Comparison of ENCODE assay signal across 29 cellular contexts in the genomic region with DNA sequence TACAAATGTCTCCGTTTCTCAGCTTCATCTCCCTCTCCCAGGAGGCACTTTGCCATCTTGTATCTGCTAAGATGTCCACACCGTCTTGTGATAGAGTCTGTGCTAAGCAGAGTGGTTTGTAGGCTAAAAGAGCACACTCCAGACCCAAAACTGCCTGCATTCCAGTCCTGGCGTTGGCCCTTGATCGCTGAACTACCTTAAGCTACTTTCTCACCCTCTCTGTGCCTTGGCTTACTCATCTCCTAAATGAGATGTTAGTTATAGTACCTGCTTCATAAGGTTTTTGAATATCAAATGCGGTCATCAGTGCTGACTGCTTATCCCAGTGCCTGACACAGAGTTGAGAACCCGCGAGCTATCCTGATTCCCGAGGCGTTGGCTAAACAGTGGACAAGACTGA. TPM values are rescaled to one million over a fixed set of nuclear protein-coding genes. Genes with fewer than 3 reads are reported as not detected.
"Had no signal": no experiment of that assay in that cellular context is flagged by ENCODE, and none has a peak within 500 bp of the region (broad histone marks: within the 10 kb centered on the region; RNA-seq: fewer than 3 reads in every experiment).

No MANE protein-coding gene starts in this region.

- H3K9me3 Mint-ChIP-seq: dendritic cell treated with granulocyte-macrophage colony-stimulating factor and Interleukin-4, amounts not matched to agents 40 ng/mL and 50 ng/mL, for 4 days; neural progenitor cell had no signal

- H3K4me1 ChIP-seq: colonic mucosa, neural progenitor cell, thyroid gland had no signal

- H3K4me3 ChIP-seq: colonic mucosa, esophagus muscularis mucosa, gastroesophageal sphincter, heart left ventricle, hepatocyte, lung, neural progenitor cell, ovary, smooth muscle cell, stomach, thyroid gland had no signal

- DNase-seq: colonic mucosa; effector memory CD4-positive, alpha-beta T cell; foreskin keratinocyte; heart left ventricle; kidney; naive B cell; occipital lobe; ovary; posterior cingulate gyrus; stimulated activated CD4-positive, alpha-beta T cell treated with anti-CD3 and anti-CD28 coated beads, Interleukin-12 subunit alpha, Interleukin-12 subunit beta, amount 100 ng/mL, for 4 hours; stimulated activated CD4-positive, alpha-beta T cell treated with anti-CD3 and anti-CD28 coated beads, Interleukin-1b, Interleukin-23, amount 100 ng/mL, for 48 hours; stimulated activated CD4-positive, alpha-beta T cell treated with anti-CD3 and anti-CD28 coated beads, Interleukin-4, amount 100 ng/mL, for 1 hour; stimulated activated CD8-positive, alpha-beta memory T cell treated with anti-CD3 and anti-CD28 coated beads, Interleukin-4, amount 100 ng/mL, for 48 hours; stimulated activated naive CD4-positive, alpha-beta T cell treated with Interleukin-2 at 50 U/mL for 16 hours; stomach; thyroid gland; trophoblast cell had no signal

- H3K9me3 ChIP-seq: colonic mucosa, esophagus muscularis mucosa, gastroesophageal sphincter, heart left ventricle, ovary, stomach, thyroid gland had no signal

- H3K27ac Mint-ChIP-seq: dendritic cell treated with granulocyte-macrophage colony-stimulating factor and Interleukin-4, amounts not matched to agents 40 ng/mL and 50 ng/mL, for 4 days; memory B cell; naive B cell; natural killer cell treated with Interleukin-12 subunit alpha and Interleukin-12 subunit beta and Interleukin-15 and Interleukin-18, amount 100 ng/mL, for 72 hours; neural progenitor cell had no signal

- H3K36me3 Mint-ChIP-seq: natural killer cell treated with Interleukin-12 subunit alpha and Interleukin-12 subunit beta and Interleukin-15 and Interleukin-18, amount 100 ng/mL, for 72 hours; neural progenitor cell had no signal

- H3K4me3 Mint-ChIP-seq: dendritic cell treated with granulocyte-macrophage colony-stimulating factor and Interleukin-4, amounts not matched to agents 40 ng/mL and 50 ng/mL, for 4 days; memory B cell; naive B cell; natural killer cell treated with Interleukin-12 subunit alpha and Interleukin-12 subunit beta and Interleukin-15 and Interleukin-18, amount 100 ng/mL, for 72 hours; neural progenitor cell had no signal

- H3K27me3 Mint-ChIP-seq: memory B cell; natural killer cell treated with Interleukin-12 subunit alpha and Interleukin-12 subunit beta and Interleukin-15 and Interleukin-18, amount 100 ng/mL, for 72 hours had no signal

- H3K79me2 ChIP-seq: hepatocyte had no signal

- H3K36me3 ChIP-seq: colonic mucosa, esophagus muscularis mucosa, gastroesophageal sphincter, heart left ventricle, neural progenitor cell, ovary, stomach, thyroid gland had no signal

- ATAC-seq: foreskin keratinocyte; gastroesophageal sphincter; heart left ventricle; left lobe of liver; natural killer cell treated with Interleukin-12 subunit alpha and Interleukin-12 subunit beta and Interleukin-15 and Interleukin-18, amount 100 ng/mL, for 72 hours; sciatic nerve had no signal

- H3K9ac ChIP-seq: neural progenitor cell had no signal

- H3K27ac ChIP-seq: colonic mucosa, esophagus muscularis mucosa, foreskin keratinocyte, gastroesophageal sphincter, heart left ventricle, hepatocyte, neural progenitor cell, ovary, stomach, thyroid gland had no signal

- FAIRE-seq: endothelial cell of umbilical vein, kidney had no signal

- H3K27me3 ChIP-seq: colonic mucosa, esophagus muscularis mucosa, foreskin keratinocyte, gastroesophageal sphincter, heart left ventricle, hepatocyte, ovary, stomach, thyroid gland had no signal

- H2AFZ ChIP-seq: hepatocyte, neural progenitor cell had no signal

- H3K4me2 ChIP-seq: hepatocyte, neural progenitor cell, smooth muscle cell had no signal

RNA-seq across cellular contexts. Expression of a gene that starts 14.0 kb away (rescaled TPM):
- total RNA-seq: endothelial cell of umbilical vein, foreskin keratinocyte had no signal
- polyA plus RNA-seq: endothelial cell of umbilical vein, hepatocyte had no signal
